In the genomic region with DNA sequence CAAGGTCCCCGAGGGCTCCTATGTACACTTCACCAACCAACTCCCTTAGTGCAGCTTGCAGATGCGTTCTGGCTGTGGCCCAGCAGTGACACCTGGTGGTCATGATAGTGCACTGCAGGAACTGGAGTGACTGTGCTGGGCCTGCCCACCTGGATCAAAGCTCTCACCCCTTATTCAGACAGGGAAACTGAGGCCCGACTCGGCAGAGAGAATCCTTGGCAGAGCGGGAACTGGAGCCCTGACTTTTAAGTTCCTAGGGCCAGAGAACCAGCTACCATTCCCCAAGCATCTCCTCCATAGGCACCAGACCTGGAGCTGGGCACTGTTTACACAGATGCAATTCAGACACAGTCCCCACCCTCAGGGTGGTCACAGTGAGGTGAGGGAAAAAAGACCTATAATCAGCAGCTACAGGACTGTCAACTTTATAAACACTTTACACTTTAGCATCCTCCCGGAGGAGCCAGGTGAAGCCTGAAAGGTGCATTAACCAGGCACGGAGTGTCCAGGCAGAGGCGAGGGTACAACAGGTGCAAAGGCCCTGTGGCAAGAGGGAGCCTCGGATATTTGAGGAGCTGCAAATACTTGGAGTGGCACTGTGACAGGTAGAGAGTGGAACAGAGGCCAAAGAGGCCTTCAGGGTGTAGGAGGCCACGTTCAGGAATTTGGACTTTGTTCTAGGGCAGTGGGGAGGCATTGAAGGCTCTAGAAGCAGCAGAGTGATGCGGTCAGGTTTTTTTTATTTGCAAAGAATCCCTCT, we compare ENCODE assay signal across 1 cellular context.
TF ChIP-seq lines count a peak whose summit lies in the region.

No MANE protein-coding gene starts in this region.

TF ChIP-seq in GM23338, 12 proteins besides CTCF, POLR2A, EP300 and RAD21 (continued from another document):
- TF ChIP-seq, protein P1, sequence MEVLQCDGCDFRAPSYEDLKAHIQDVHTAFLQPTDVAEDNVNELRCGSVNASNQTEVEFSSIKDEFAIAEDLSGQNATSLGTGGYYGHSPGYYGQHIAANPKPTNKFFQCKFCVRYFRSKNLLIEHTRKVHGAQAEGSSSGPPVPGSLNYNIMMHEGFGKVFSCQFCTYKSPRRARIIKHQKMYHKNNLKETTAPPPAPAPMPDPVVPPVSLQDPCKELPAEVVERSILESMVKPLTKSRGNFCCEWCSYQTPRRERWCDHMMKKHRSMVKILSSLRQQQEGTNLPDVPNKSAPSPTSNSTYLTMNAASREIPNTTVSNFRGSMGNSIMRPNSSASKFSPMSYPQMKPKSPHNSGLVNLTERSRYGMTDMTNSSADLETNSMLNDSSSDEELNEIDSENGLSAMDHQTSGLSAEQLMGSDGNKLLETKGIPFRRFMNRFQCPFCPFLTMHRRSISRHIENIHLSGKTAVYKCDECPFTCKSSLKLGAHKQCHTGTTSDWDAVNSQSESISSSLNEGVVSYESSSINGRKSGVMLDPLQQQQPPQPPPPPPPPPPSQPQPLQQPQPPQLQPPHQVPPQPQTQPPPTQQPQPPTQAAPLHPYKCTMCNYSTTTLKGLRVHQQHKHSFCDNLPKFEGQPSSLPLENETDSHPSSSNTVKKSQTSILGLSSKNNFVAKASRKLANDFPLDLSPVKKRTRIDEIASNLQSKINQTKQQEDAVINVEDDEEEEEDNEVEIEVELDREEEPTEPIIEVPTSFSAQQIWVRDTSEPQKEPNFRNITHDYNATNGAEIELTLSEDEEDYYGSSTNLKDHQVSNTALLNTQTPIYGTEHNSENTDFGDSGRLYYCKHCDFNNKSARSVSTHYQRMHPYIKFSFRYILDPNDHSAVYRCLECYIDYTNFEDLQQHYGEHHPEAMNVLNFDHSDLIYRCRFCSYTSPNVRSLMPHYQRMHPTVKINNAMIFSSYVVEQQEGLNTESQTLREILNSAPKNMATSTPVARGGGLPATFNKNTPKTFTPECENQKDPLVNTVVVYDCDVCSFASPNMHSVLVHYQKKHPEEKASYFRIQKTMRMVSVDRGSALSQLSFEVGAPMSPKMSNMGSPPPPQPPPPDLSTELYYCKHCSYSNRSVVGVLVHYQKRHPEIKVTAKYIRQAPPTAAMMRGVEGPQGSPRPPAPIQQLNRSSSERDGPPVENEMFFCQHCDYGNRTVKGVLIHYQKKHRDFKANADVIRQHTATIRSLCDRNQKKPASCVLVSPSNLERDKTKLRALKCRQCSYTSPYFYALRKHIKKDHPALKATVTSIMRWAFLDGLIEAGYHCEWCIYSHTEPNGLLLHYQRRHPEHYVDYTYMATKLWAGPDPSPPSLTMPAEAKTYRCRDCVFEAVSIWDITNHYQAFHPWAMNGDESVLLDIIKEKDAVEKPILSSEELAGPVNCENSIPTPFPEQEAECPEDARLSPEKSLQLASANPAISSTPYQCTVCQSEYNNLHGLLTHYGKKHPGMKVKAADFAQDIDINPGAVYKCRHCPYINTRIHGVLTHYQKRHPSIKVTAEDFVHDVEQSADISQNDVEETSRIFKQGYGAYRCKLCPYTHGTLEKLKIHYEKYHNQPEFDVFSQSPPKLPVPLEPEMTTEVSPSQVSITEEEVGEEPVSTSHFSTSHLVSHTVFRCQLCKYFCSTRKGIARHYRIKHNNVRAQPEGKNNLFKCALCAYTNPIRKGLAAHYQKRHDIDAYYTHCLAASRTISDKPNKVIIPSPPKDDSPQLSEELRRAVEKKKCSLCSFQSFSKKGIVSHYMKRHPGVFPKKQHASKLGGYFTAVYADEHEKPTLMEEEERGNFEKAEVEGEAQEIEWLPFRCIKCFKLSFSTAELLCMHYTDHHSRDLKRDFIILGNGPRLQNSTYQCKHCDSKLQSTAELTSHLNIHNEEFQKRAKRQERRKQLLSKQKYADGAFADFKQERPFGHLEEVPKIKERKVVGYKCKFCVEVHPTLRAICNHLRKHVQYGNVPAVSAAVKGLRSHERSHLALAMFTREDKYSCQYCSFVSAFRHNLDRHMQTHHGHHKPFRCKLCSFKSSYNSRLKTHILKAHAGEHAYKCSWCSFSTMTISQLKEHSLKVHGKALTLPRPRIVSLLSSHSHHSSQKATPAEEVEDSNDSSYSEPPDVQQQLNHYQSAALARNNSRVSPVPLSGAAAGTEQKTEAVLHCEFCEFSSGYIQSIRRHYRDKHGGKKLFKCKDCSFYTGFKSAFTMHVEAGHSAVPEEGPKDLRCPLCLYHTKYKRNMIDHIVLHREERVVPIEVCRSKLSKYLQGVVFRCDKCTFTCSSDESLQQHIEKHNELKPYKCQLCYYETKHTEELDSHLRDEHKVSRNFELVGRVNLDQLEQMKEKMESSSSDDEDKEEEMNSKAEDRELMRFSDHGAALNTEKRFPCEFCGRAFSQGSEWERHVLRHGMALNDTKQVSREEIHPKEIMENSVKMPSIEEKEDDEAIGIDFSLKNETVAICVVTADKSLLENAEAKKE (CRISPR knock-in tag; IDR thresholded peaks at IDR 0.05), result no peak
